1 cellular context compared by ENCODE assay signal in the genomic region with DNA sequence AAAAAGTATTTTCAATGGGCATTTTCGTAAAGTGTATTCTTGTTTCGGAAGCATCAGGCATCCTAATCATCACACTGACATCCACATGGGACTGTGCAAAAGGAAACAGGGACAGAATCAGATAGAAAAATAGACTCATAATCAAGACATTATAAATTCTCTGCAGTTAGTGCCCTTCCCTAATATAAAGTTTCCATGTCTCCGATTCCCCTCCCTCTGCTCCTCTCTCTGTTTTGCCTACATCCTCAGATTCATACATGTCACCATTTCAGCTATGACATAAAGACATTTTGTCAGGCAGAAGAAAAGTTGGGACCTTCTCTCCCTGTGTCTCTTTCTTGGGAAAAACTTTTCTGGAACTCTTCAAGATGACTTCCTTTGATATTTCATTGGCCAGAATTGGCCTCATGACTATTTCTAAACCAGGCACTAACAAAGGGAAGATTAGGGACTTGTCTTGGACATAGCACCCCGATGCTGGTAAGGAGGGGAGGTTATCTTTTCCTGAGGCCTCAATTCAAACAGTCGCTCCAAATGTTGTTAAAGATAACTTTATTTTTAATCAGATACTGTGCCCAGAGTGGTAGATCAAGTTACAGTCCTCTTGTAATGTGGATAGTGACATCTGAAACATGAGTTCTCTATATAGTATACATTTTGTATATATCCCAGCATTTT.
TF ChIP-seq lines count a peak whose summit lies in the region.

No MANE protein-coding gene starts in this region.

TF ChIP-seq in K562, 482 proteins besides CTCF, POLR2A, EP300 and RAD21 (continued from another document and continues in another):
- no peak for TF ChIP-seq ZC3H4 (CRISPR knock-in tag; IDR thresholded peaks at IDR 0.05; ENCODE audit: borderline replicate concordance)
- TF ChIP-seq ADNP (tag; IDR thresholded peaks at IDR 0.05): peak; percentile 69; the same call in 1 of the 2 replicates
- no peak for TF ChIP-seq SP2 (IDR thresholded peaks at IDR 0.05; ENCODE audit: extremely low read depth, low read depth, low read length, poor library complexity, severe bottlenecking)
- TF ChIP-seq SMAD4 (CRISPR knock-in tag; conservative IDR thresholded peaks at IDR 0.05): peak; percentile 40; the same call in 1 of the 2 replicates
- TF ChIP-seq, protein P1, sequence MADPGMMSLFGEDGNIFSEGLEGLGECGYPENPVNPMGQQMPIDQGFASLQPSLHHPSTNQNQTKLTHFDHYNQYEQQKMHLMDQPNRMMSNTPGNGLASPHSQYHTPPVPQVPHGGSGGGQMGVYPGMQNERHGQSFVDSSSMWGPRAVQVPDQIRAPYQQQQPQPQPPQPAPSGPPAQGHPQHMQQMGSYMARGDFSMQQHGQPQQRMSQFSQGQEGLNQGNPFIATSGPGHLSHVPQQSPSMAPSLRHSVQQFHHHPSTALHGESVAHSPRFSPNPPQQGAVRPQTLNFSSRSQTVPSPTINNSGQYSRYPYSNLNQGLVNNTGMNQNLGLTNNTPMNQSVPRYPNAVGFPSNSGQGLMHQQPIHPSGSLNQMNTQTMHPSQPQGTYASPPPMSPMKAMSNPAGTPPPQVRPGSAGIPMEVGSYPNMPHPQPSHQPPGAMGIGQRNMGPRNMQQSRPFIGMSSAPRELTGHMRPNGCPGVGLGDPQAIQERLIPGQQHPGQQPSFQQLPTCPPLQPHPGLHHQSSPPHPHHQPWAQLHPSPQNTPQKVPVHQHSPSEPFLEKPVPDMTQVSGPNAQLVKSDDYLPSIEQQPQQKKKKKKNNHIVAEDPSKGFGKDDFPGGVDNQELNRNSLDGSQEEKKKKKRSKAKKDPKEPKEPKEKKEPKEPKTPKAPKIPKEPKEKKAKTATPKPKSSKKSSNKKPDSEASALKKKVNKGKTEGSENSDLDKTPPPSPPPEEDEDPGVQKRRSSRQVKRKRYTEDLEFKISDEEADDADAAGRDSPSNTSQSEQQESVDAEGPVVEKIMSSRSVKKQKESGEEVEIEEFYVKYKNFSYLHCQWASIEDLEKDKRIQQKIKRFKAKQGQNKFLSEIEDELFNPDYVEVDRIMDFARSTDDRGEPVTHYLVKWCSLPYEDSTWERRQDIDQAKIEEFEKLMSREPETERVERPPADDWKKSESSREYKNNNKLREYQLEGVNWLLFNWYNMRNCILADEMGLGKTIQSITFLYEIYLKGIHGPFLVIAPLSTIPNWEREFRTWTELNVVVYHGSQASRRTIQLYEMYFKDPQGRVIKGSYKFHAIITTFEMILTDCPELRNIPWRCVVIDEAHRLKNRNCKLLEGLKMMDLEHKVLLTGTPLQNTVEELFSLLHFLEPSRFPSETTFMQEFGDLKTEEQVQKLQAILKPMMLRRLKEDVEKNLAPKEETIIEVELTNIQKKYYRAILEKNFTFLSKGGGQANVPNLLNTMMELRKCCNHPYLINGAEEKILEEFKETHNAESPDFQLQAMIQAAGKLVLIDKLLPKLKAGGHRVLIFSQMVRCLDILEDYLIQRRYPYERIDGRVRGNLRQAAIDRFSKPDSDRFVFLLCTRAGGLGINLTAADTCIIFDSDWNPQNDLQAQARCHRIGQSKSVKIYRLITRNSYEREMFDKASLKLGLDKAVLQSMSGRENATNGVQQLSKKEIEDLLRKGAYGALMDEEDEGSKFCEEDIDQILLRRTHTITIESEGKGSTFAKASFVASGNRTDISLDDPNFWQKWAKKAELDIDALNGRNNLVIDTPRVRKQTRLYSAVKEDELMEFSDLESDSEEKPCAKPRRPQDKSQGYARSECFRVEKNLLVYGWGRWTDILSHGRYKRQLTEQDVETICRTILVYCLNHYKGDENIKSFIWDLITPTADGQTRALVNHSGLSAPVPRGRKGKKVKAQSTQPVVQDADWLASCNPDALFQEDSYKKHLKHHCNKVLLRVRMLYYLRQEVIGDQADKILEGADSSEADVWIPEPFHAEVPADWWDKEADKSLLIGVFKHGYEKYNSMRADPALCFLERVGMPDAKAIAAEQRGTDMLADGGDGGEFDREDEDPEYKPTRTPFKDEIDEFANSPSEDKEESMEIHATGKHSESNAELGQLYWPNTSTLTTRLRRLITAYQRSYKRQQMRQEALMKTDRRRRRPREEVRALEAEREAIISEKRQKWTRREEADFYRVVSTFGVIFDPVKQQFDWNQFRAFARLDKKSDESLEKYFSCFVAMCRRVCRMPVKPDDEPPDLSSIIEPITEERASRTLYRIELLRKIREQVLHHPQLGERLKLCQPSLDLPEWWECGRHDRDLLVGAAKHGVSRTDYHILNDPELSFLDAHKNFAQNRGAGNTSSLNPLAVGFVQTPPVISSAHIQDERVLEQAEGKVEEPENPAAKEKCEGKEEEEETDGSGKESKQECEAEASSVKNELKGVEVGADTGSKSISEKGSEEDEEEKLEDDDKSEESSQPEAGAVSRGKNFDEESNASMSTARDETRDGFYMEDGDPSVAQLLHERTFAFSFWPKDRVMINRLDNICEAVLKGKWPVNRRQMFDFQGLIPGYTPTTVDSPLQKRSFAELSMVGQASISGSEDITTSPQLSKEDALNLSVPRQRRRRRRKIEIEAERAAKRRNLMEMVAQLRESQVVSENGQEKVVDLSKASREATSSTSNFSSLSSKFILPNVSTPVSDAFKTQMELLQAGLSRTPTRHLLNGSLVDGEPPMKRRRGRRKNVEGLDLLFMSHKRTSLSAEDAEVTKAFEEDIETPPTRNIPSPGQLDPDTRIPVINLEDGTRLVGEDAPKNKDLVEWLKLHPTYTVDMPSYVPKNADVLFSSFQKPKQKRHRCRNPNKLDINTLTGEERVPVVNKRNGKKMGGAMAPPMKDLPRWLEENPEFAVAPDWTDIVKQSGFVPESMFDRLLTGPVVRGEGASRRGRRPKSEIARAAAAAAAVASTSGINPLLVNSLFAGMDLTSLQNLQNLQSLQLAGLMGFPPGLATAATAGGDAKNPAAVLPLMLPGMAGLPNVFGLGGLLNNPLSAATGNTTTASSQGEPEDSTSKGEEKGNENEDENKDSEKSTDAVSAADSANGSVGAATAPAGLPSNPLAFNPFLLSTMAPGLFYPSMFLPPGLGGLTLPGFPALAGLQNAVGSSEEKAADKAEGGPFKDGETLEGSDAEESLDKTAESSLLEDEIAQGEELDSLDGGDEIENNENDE (IDR thresholded peaks at IDR 0.05; ENCODE audit: low read depth, low read length): no peak
- TF ChIP-seq KLF10 (CRISPR knock-in tag; IDR thresholded peaks at IDR 0.05): no peak
- no peak for TF ChIP-seq ZFP1 (CRISPR knock-in tag; IDR thresholded peaks at IDR 0.05)
- TF ChIP-seq KDM5B (IDR thresholded peaks at IDR 0.05; ENCODE audit: insufficient replicate concordance, low read depth, low read length): peak; percentile 34
- TF ChIP-seq MAFF (IDR thresholded peaks at IDR 0.05; ENCODE audit: low read length): no peak
- TF ChIP-seq, protein P2, sequence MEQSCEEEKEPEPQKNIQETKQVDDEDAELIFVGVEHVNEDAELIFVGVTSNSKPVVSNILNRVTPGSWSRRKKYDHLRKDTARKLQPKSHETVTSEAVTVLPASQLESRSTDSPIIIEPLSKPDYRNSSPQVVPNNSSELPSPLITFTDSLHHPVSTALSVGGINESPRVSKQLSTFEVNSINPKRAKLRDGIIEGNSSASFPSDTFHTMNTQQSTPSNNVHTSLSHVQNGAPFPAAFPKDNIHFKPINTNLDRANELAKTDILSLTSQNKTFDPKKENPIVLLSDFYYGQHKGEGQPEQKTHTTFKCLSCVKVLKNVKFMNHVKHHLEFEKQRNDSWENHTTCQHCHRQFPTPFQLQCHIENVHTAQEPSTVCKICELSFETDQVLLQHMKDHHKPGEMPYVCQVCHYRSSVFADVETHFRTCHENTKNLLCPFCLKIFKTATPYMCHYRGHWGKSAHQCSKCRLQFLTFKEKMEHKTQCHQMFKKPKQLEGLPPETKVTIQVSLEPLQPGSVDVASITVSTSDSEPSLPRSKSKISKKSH (CRISPR knock-in tag; IDR thresholded peaks at IDR 0.05): no peak
- no peak for TF ChIP-seq IRF2 (CRISPR knock-in tag; IDR thresholded peaks at IDR 0.05)
- TF ChIP-seq ZNF311 (CRISPR knock-in tag; IDR thresholded peaks at IDR 0.05): no peak
- TF ChIP-seq XRCC5 (IDR thresholded peaks at IDR 0.05; ENCODE audit: low read depth, low read length): no peak
- TF ChIP-seq OTX1 (CRISPR knock-in tag; IDR thresholded peaks at IDR 0.05): no peak
- TF ChIP-seq CBFA2T2 (conservative IDR thresholded peaks at IDR 0.05): peak; percentile 69
- TF ChIP-seq MEF2A (IDR thresholded peaks at IDR 0.05; ENCODE audit: control insufficient read depth, low read depth, low read length): no peak
- TF ChIP-seq PML (IDR thresholded peaks at IDR 0.05; ENCODE audit: low read length): peak; percentile 43; the same call in 1 of the 2 replicates
- no peak for TF ChIP-seq MCM7 (IDR thresholded peaks at IDR 0.05)
- TF ChIP-seq NFRKB (IDR thresholded peaks at IDR 0.05; ENCODE audit: low read depth): peak; percentile 56; the same call in 1 of the 2 replicates
- TF ChIP-seq SMARCC2 (IDR thresholded peaks at IDR 0.05; ENCODE audit: low read depth): peak; percentile 49; the same call in 1 of the 2 replicates
- TF ChIP-seq CREBBP (IDR thresholded peaks at IDR 0.05; ENCODE audit: low read depth, low read length): no peak
- no peak for TF ChIP-seq ZNF707 (CRISPR knock-in tag; conservative IDR thresholded peaks at IDR 0.05)
- TF ChIP-seq ZNF408 (CRISPR knock-in tag; IDR thresholded peaks at IDR 0.05; ENCODE audit: low read depth): no peak
- no peak for TF ChIP-seq ZNF695 (CRISPR knock-in tag; IDR thresholded peaks at IDR 0.05)
- TF ChIP-seq POLR2H (tag; IDR thresholded peaks at IDR 0.05; ENCODE audit: low read depth): peak; percentile 51; the same call in 1 of the 2 replicates
- TF ChIP-seq FUS (optimal IDR thresholded peaks at IDR 0.05; ENCODE audit: low read depth, low read length): no peak
- TF ChIP-seq GTF2F1 (IDR thresholded peaks at IDR 0.05; ENCODE audit: low read depth, low read length): no peak
- TF ChIP-seq ZNF232 (CRISPR knock-in tag; IDR thresholded peaks at IDR 0.05): no peak
- TF ChIP-seq NFIX (CRISPR knock-in tag; IDR thresholded peaks at IDR 0.05; ENCODE audit: low read depth): no peak
- TF ChIP-seq CEBPG (CRISPR knock-in tag; IDR thresholded peaks at IDR 0.05): no peak
- no peak for TF ChIP-seq CEBPG (tag; conservative IDR thresholded peaks at IDR 0.05 in 1 of 2, IDR thresholded peaks at IDR 0.05 in 1 of 2)
- no peak for TF ChIP-seq HEY1 (CRISPR knock-in tag; IDR thresholded peaks at IDR 0.05; ENCODE audit: borderline replicate concordance)
- TF ChIP-seq, protein P3, sequence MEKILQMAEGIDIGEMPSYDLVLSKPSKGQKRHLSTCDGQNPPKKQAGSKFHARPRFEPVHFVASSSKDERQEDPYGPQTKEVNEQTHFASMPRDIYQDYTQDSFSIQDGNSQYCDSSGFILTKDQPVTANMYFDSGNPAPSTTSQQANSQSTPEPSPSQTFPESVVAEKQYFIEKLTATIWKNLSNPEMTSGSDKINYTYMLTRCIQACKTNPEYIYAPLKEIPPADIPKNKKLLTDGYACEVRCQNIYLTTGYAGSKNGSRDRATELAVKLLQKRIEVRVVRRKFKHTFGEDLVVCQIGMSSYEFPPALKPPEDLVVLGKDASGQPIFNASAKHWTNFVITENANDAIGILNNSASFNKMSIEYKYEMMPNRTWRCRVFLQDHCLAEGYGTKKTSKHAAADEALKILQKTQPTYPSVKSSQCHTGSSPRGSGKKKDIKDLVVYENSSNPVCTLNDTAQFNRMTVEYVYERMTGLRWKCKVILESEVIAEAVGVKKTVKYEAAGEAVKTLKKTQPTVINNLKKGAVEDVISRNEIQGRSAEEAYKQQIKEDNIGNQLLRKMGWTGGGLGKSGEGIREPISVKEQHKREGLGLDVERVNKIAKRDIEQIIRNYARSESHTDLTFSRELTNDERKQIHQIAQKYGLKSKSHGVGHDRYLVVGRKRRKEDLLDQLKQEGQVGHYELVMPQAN (IDR thresholded peaks at IDR 0.05; ENCODE audit: borderline replicate concordance): no peak
- no peak for TF ChIP-seq SUPT5H (IDR thresholded peaks at IDR 0.05)
- no peak for TF ChIP-seq LARP7 (IDR thresholded peaks at IDR 0.05)
- TF ChIP-seq TCF7 (IDR thresholded peaks at IDR 0.05; ENCODE audit: borderline replicate concordance): no peak
- no peak for TF ChIP-seq ZNF121 (CRISPR knock-in tag; conservative IDR thresholded peaks at IDR 0.05)
- no peak for TF ChIP-seq BRCA1 (IDR thresholded peaks at IDR 0.05)
- no peak for TF ChIP-seq BRCA1 (CRISPR knock-in tag; IDR thresholded peaks at IDR 0.05)
- no peak for TF ChIP-seq POLR3A (IDR thresholded peaks at IDR 0.05; ENCODE audit: borderline replicate concordance, extremely low read depth, insufficient read depth, insufficient read length)
- TF ChIP-seq, protein P4, sequence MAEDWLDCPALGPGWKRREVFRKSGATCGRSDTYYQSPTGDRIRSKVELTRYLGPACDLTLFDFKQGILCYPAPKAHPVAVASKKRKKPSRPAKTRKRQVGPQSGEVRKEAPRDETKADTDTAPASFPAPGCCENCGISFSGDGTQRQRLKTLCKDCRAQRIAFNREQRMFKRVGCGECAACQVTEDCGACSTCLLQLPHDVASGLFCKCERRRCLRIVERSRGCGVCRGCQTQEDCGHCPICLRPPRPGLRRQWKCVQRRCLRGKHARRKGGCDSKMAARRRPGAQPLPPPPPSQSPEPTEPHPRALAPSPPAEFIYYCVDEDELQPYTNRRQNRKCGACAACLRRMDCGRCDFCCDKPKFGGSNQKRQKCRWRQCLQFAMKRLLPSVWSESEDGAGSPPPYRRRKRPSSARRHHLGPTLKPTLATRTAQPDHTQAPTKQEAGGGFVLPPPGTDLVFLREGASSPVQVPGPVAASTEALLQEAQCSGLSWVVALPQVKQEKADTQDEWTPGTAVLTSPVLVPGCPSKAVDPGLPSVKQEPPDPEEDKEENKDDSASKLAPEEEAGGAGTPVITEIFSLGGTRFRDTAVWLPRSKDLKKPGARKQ (CRISPR knock-in tag; IDR thresholded peaks at IDR 0.05): no peak
- no peak for TF ChIP-seq NFATC3 (IDR thresholded peaks at IDR 0.05)
- TF ChIP-seq, protein P5, sequence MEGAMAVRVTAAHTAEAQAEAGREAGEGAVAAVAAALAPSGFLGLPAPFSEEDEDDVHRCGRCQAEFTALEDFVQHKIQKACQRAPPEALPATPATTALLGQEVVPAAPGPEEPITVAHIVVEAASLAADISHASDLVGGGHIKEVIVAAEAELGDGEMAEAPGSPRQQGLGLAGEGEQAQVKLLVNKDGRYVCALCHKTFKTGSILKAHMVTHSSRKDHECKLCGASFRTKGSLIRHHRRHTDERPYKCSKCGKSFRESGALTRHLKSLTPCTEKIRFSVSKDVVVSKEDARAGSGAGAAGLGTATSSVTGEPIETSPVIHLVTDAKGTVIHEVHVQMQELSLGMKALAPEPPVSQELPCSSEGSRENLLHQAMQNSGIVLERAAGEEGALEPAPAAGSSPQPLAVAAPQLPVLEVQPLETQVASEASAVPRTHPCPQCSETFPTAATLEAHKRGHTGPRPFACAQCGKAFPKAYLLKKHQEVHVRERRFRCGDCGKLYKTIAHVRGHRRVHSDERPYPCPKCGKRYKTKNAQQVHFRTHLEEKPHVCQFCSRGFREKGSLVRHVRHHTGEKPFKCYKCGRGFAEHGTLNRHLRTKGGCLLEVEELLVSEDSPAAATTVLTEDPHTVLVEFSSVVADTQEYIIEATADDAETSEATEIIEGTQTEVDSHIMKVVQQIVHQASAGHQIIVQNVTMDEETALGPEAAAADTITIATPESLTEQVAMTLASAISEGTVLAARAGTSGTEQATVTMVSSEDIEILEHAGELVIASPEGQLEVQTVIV (CRISPR knock-in tag; IDR thresholded peaks at IDR 0.05; ENCODE audit: borderline replicate concordance): no peak
- TF ChIP-seq POLR2AphosphoS5 (IDR thresholded peaks at IDR 0.05; ENCODE audit: control insufficient read depth, insufficient read depth, low read depth, low read length): no peak
- TF ChIP-seq LEF1 (IDR thresholded peaks at IDR 0.05): 0 out of 2 replicates have a peak, but pooled peaks have one; percentile 46
- no peak for TF ChIP-seq HNRNPLL (IDR thresholded peaks at IDR 0.05; ENCODE audit: low read depth, low read length, poor library complexity, severe bottlenecking)
- TF ChIP-seq EZH2 (IDR thresholded peaks at IDR 0.05; ENCODE audit: borderline replicate concordance, low read depth, low read length): no peak
- TF ChIP-seq RNF2 (IDR thresholded peaks at IDR 0.05): no peak
- TF ChIP-seq ZNF431 (CRISPR knock-in tag; IDR thresholded peaks at IDR 0.05): no peak
- TF ChIP-seq HMG20B (CRISPR knock-in tag; IDR thresholded peaks at IDR 0.05): no peak
